Comparison of ENCODE assay signal across 1 cellular context in the genomic region with DNA sequence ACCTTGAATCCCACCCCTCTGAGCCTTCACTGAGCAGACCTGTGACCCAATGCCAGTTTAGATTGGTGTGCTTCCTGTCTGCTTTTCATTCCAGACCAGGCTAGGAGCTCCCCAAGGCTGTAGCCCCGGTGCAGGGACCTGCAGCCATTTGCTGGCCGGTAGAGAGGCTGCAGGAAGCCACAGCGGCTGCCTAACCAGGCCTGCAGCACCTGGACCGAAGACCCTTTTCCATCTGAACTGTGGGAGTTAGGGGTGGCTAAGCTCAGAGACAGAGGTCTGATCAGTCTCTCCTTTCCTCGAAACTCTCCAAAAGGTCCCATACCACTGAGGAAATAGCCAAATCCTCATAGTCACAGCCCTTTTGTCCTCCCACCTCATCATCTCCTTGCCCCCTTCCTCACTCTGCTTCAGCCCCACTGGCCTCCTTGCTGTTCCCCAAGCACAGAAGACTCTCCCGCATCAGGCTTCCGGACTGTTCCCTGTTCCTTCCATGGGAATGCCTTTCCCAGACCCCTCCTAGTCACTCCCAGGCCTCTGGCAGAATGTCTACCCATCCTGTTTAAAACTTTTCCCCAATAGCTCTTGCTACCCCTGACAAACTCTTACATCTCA.
TF ChIP-seq lines count a peak whose summit lies in the region.

No MANE protein-coding gene starts in this region.

TF ChIP-seq in H1, 55 proteins besides CTCF, POLR2A, EP300 and RAD21 (continued from another document):
- TF ChIP-seq KDM5A (IDR thresholded peaks at IDR 0.05; ENCODE audit: low read length) (no peak), RFX5 (IDR thresholded peaks at IDR 0.05; ENCODE audit: borderline replicate concordance, low read depth, low read length) (no peak), SP1 (IDR thresholded peaks at IDR 0.05; ENCODE audit: low read depth, low read length) (no peak), TEAD4 (IDR thresholded peaks at IDR 0.05; ENCODE audit: low read depth, low read length) (no peak), SIX5 (IDR thresholded peaks at IDR 0.05; ENCODE audit: low read depth, low read length) (no peak), E2F6 (IDR thresholded peaks at IDR 0.05) (no peak), HDAC2 (IDR thresholded peaks at IDR 0.05; ENCODE audit: borderline replicate concordance in 1 of 2, low read depth in 2 of 2, low read length in 2 of 2) (no peak)
- TF ChIP-seq, protein P1, sequence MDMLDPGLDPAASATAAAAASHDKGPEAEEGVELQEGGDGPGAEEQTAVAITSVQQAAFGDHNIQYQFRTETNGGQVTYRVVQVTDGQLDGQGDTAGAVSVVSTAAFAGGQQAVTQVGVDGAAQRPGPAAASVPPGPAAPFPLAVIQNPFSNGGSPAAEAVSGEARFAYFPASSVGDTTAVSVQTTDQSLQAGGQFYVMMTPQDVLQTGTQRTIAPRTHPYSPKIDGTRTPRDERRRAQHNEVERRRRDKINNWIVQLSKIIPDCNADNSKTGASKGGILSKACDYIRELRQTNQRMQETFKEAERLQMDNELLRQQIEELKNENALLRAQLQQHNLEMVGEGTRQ (IDR thresholded peaks at IDR 0.05; ENCODE audit: low read length): no peak
- TF ChIP-seq, protein P2, sequence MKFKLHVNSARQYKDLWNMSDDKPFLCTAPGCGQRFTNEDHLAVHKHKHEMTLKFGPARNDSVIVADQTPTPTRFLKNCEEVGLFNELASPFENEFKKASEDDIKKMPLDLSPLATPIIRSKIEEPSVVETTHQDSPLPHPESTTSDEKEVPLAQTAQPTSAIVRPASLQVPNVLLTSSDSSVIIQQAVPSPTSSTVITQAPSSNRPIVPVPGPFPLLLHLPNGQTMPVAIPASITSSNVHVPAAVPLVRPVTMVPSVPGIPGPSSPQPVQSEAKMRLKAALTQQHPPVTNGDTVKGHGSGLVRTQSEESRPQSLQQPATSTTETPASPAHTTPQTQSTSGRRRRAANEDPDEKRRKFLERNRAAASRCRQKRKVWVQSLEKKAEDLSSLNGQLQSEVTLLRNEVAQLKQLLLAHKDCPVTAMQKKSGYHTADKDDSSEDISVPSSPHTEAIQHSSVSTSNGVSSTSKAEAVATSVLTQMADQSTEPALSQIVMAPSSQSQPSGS (IDR thresholded peaks at IDR 0.05; ENCODE audit: low read length): no peak
